In genomic region chr2:74379851-74380789, GRCh38 we compare ENCODE assay signal across 8 cellular contexts. TPM values are rescaled to one million over a fixed set of nuclear protein-coding genes. Genes with fewer than 3 reads are reported as not detected.
DNase-seq lines count a peak whose midpoint lies in the region; TF ChIP-seq lines count a peak whose summit lies in the region.

DCTN1 (minus strand) TSS chr2:74380311; CDS start chr2:74380037, 274 bp downstream.

- H3K36me3 Mint-ChIP-seq in activated naive CD4-positive, alpha-beta T cell treated with anti-CD3 and anti-CD28 coated beads for 36 hours (ENCODE audit: low read depth), result peaks cover 6% of the 10 kb centered on the region
- peaks cover 19% of the 10 kb centered on the region for H3K36me3 Mint-ChIP-seq in type B pancreatic cell

- peak; percentile 87 for DNase-seq in GM03348 (ENCODE audit: low spot score)
- peak; percentile 38 for DNase-seq in HuH-7.5 (ENCODE audit: low spot score)
- DNase-seq in activated naive CD4-positive, alpha-beta T cell treated with anti-CD3 and anti-CD28 coated beads for 36 hours, result peak; percentile 46
- peak; percentile 44 for DNase-seq in fibroblast of the conjunctiva (ENCODE audit: low read depth)
- DNase-seq in myocyte (ENCODE audit: low read depth), result peak; percentile 70
- DNase-seq in type B pancreatic cell (ENCODE audit: extremely low spot score, unreplicated experiment), result no peak
- DNase-seq in OCI-M2 (lab: John Stamatoyannopoulos, UW; ENCODE audit: unreplicated experiment), result no peak
- DNase-seq in activated CD4-positive, CD25-positive, alpha-beta regulatory T cell (lab: John Stamatoyannopoulos, UW), result no peak

- no peak within 1 kb of the TSS for H3K27ac Mint-ChIP-seq in activated naive CD4-positive, alpha-beta T cell treated with anti-CD3 and anti-CD28 coated beads for 36 hours
- H3K27ac Mint-ChIP-seq in type B pancreatic cell, result peak within 1 kb of the TSS; percentile 44

- no peak for TF ChIP-seq CTCF in type B pancreatic cell (conservative IDR thresholded peaks at IDR 0.05)

- H3K4me1 Mint-ChIP-seq in activated naive CD4-positive, alpha-beta T cell treated with anti-CD3 and anti-CD28 coated beads for 36 hours (ENCODE audit: low read depth), result peaks cover 19% of the 10 kb centered on the region
- H3K4me1 Mint-ChIP-seq in type B pancreatic cell (ENCODE audit: unreplicated experiment), result peaks cover 23% of the 10 kb centered on the region

- intact Hi-C loops in activated naive CD4-positive, alpha-beta T cell treated with anti-CD3 and anti-CD28 coated beads for 36 hours (cut with micrococcal nuclease), result no loop called here

- no peaks in the 10 kb centered on the region for H3K27me3 Mint-ChIP-seq in activated naive CD4-positive, alpha-beta T cell treated with anti-CD3 and anti-CD28 coated beads for 36 hours (ENCODE audit: low read depth)
- no peaks in the 10 kb centered on the region for H3K27me3 Mint-ChIP-seq in type B pancreatic cell

- CTCF ChIA-PET in activated naive CD4-positive, alpha-beta T cell treated with anti-CD3 and anti-CD28 coated beads for 36 hours (lab: Charles Lee), result interaction anchor here (0.7 to 1.1 kb wide), 5 partner anchors 9 to 130 kb away, joined by 3 read pairs; no protein-coding TSS in a partner anchor

- no peak within 1 kb of the TSS for H3K4me3 Mint-ChIP-seq in activated naive CD4-positive, alpha-beta T cell treated with anti-CD3 and anti-CD28 coated beads for 36 hours
- peak within 1 kb of the TSS; percentile 58 for H3K4me3 Mint-ChIP-seq in type B pancreatic cell

- no peaks in the 10 kb centered on the region for H3K9me3 Mint-ChIP-seq in activated naive CD4-positive, alpha-beta T cell treated with anti-CD3 and anti-CD28 coated beads for 36 hours
- no peaks in the 10 kb centered on the region for H3K9me3 Mint-ChIP-seq in type B pancreatic cell

RNA-seq across cellular contexts. Expression of gene DCTN1, which starts in this region (rescaled TPM):
- 10 to 100 TPM; 54.0 to 61.7 TPM for total RNA-seq in activated naive CD4-positive, alpha-beta T cell treated with anti-CD3 and anti-CD28 coated beads for 36 hours
- total RNA-seq in myocyte (121 and 123 TPM in 2 replicates), type B pancreatic cell (ENCODE audit: low replicate concordance) (120 and 165 TPM in 2 replicates)
- polyA plus RNA-seq in myocyte (2012), result 183 TPM

Comparison
In these comparisons a context has a peak if more than half of its experiments do, and no peak if none do; other contexts are left out.
1. DNase-seq: peak in GM03348 (single experiment), HuH-7.5 (single experiment), activated naive CD4-positive, alpha-beta T cell treated with anti-CD3 and anti-CD28 coated beads for 36 hours (single experiment), fibroblast of the conjunctiva (single experiment) and myocyte (single experiment); none in type B pancreatic cell (single experiment), OCI-M2 (single experiment) and activated CD4-positive, CD25-positive, alpha-beta regulatory T cell (0 of 4).